In the genomic region with DNA sequence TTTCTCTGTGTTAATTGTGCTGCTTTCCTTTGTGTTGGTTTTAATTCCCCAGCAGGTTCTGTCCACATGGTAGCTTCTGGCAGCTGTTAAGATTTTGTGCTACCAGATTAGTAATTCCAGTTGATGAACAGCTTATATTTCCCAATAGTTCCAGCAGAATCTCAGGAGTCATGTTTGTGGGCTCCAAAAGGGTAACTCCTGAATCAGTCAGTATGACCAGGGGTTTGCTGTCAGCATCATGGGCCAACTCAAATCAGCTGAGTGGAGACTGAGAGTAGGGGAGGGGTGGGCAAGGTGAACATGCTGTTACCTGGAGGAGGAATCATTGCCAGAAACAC, we compare ENCODE assay signal across 8 cellular contexts.
DNase-seq lines count a peak whose midpoint lies in the region; ATAC-seq, FAIRE-seq and TF ChIP-seq lines count a peak whose summit lies in the region.

No MANE protein-coding gene starts in this region.

- no peaks in the 10 kb centered on the region for H3K36me3 Mint-ChIP-seq in CD4-positive, alpha-beta T cell (ENCODE audit: low read depth)

- no peak for FAIRE-seq in GM19239 (lab: Jason Lieb, UNC)

- no peaks in the 10 kb centered on the region for H3K27me3 ChIP-seq in CD4-positive, alpha-beta T cell (ENCODE audit: control insufficient read depth, insufficient read depth, low read length)
- no peaks in the 10 kb centered on the region for H3K27me3 ChIP-seq in adrenal gland

- POLR2A ChIA-PET in CD4-positive, alpha-beta T cell (lab: Charles Lee), result interaction anchor here (0.7 to 6.3 kb wide), 16 partner anchors 9 to 277 kb away, joined by 3 to 56 read pairs (median 5); partner anchors contain the start of genes CXCR4 and DARS1

- no peak for TF ChIP-seq CTCF in CD4-positive, alpha-beta T cell (IDR thresholded peaks at IDR 0.05)
- no peak for TF ChIP-seq CTCF in adrenal gland (IDR thresholded peaks at IDR 0.05)

- H3K36me3 ChIP-seq in adrenal gland (replicated peaks in 1 of 2), result no peaks in the 10 kb centered on the region

- no peak overlapping the region for H3K4me3 Mint-ChIP-seq in CD4-positive, alpha-beta T cell

- TF ChIP-seq POLR2A in adrenal gland (IDR thresholded peaks at IDR 0.05), result no peak

- peaks cover 57% of the 10 kb centered on the region for H3K4me1 Mint-ChIP-seq in CD4-positive, alpha-beta T cell (ENCODE audit: low read depth)

- no peaks in the 10 kb centered on the region for H3K9me3 ChIP-seq in CD4-positive, alpha-beta T cell (ENCODE audit: control insufficient read depth, low read length)
- no peaks in the 10 kb centered on the region for H3K9me3 ChIP-seq in adrenal gland (replicated peaks in 1 of 3)

- H3K4me1 ChIP-seq in adrenal gland (replicated peaks in 1 of 2), result peaks cover 13 to 39% of the 10 kb centered on the region in 2 donors

- intact Hi-C loops in CD4-positive, alpha-beta T cell (cut with DNase I, micrococcal nuclease), result loop anchor here (2.0 to 5.0 kb wide), 6 partner anchors 25 to 141 kb away; partner anchors contain the start of gene CXCR4 (in 1 of the 2)
- intact Hi-C loops in adrenal gland (cut with DNase I), result no loop called here

- H3K9me3 Mint-ChIP-seq in CD4-positive, alpha-beta T cell, result no peaks in the 10 kb centered on the region

- H3K27ac ChIP-seq in CD4-positive, alpha-beta T cell (ENCODE audit: low read depth, low read length), result peak overlapping the region; percentile 55
- peak overlapping the region; percentile 3 to 89 (median 68) for H3K27ac ChIP-seq in adrenal gland

- peak overlapping the region; percentile 83 for H3K27ac Mint-ChIP-seq in CD4-positive, alpha-beta T cell

- CTCF ChIA-PET in CD4-positive, alpha-beta T cell (lab: Charles Lee), result interaction anchor here (0.6 to 3.8 kb wide), 15 partner anchors 12 to 290 kb away, joined by 3 to 24 read pairs (median 5); no protein-coding TSS in a partner anchor

- no peaks in the 10 kb centered on the region for H3K27me3 Mint-ChIP-seq in CD4-positive, alpha-beta T cell

- peak; percentile 9 for ATAC-seq in CD4-positive, alpha-beta T cell (ENCODE audit: poor library complexity)
- ATAC-seq in HG03354 (IDR thresholded peaks at IDR 0.05; ENCODE audit: poor library complexity, severe bottlenecking, unreplicated experiment), result peak; percentile 14

- peak in 3 of 10 experiments; percentile 9 to 28 (median 14) for DNase-seq in CD4-positive, alpha-beta T cell
- DNase-seq in adrenal gland (no peak), myocyte (ENCODE audit: low read depth) (peak; percentile 7), GM19239 (ENCODE audit: insufficient read length, low spot score) (no peak), amygdala (lab: John Stamatoyannopoulos, UW) (no peak), KG1 (lab: John Stamatoyannopoulos, UW) (no peak), mesenteric fat pad (ENCODE audit: low spot score) (no peak)

- no peak overlapping the region for H3K4me3 ChIP-seq in adrenal gland

Comparison
In these comparisons a context has a peak if more than half of its experiments do, and no peak if none do; other contexts are left out.
1. intact Hi-C loops: an anchor here in CD4-positive, alpha-beta T cell (2.0 to 5.0 kb wide); none called in adrenal gland.